In the genomic region with DNA sequence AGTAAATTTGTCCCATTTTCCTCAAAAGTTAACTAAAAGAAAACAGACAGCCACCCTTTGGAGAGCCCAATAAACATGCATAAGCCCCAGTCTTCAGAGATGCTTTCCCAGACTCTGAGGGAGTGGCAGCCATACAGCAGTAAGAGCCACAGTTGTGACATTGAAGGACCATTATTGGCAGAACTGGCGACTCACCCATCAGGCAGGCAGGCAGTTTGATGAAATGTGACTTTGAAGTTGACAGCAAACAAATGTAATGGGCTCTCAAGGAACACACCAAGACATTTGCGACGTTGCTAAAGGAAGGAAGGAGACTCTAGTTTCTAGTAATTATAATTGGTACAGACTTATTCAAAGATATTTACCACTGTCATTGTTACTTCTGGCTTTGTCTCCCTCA, we compare ENCODE assay signal across 31 cellular contexts.
"Had no signal": no experiment of that assay in that cellular context is flagged by ENCODE, and none has a peak within 500 bp of the region (broad histone marks: within the 10 kb centered on the region; RNA-seq: fewer than 3 reads in every experiment).

No MANE protein-coding gene starts in this region.

- H3K4me3 ChIP-seq: esophagus muscularis mucosa, gastrocnemius medialis, heart left ventricle had no signal

- H3K27me3 Mint-ChIP-seq: activated CD4-positive, alpha-beta memory T cell treated with anti-CD3 and anti-CD28 coated beads, Interleukin-2, amount 10 ng/mL, durations not matched to agents 7 days and 5 days; activated CD4-positive, alpha-beta T cell treated with anti-CD3 and anti-CD28 coated beads, Interleukin-2, amount 10 ng/mL, durations not matched to agents 7 days and 5 days; central memory CD8-positive, alpha-beta T cell; effector memory CD8-positive, alpha-beta T cell had no signal

- ATAC-seq: activated T-helper 17 cell treated with anti-CD3 and anti-CD28 coated beads, Interleukin-2, amount 50 U/mL, for 72 hours; effector memory CD8-positive, alpha-beta T cell; foreskin keratinocyte; gastrocnemius medialis; heart left ventricle; WTC11 had no signal

- H3K36me3 Mint-ChIP-seq: activated naive CD8-positive, alpha-beta T cell; WTC11 had no signal

- H3K4me3 Mint-ChIP-seq: activated CD4-positive, alpha-beta memory T cell treated with anti-CD3 and anti-CD28 coated beads, Interleukin-2, amount 10 ng/mL, durations not matched to agents 7 days and 5 days; activated CD4-positive, alpha-beta T cell treated with anti-CD3 and anti-CD28 coated beads, Interleukin-2, amount 10 ng/mL, durations not matched to agents 7 days and 5 days; activated naive CD8-positive, alpha-beta T cell; activated T-cell treated with anti-CD3 and anti-CD28 coated beads, Interleukin-2, amount 50 U/mL, for 24 hours; activated T-helper 17 cell treated with anti-CD3 and anti-CD28 coated beads, Interleukin-2, amount 50 U/mL, for 72 hours; central memory CD8-positive, alpha-beta T cell; effector memory CD8-positive, alpha-beta T cell; WTC11 had no signal

- H3K27me3 ChIP-seq: brain microvascular endothelial cell, esophagus muscularis mucosa, gastrocnemius medialis, heart left ventricle had no signal

- H3K27ac ChIP-seq: brain microvascular endothelial cell, esophagus muscularis mucosa, foreskin keratinocyte, gastrocnemius medialis, heart left ventricle, VCaP had no signal

- H3K9me3 Mint-ChIP-seq: activated CD4-positive, alpha-beta memory T cell treated with anti-CD3 and anti-CD28 coated beads, Interleukin-2, amount 10 ng/mL, durations not matched to agents 7 days and 5 days; activated CD4-positive, alpha-beta T cell treated with anti-CD3 and anti-CD28 coated beads, Interleukin-2, amount 10 ng/mL, durations not matched to agents 7 days and 5 days; activated T-cell treated with anti-CD3 and anti-CD28 coated beads, Interleukin-2, amount 50 U/mL, for 24 hours; activated T-helper 17 cell treated with anti-CD3 and anti-CD28 coated beads, Interleukin-2, amount 50 U/mL, for 72 hours; WTC11 had no signal

- H3K4me1 Mint-ChIP-seq: activated CD4-positive, alpha-beta memory T cell treated with anti-CD3 and anti-CD28 coated beads, Interleukin-2, amount 10 ng/mL, durations not matched to agents 7 days and 5 days; activated CD4-positive, alpha-beta T cell treated with anti-CD3 and anti-CD28 coated beads, Interleukin-2, amount 10 ng/mL, durations not matched to agents 7 days and 5 days; activated T-helper 17 cell treated with anti-CD3 and anti-CD28 coated beads, Interleukin-2, amount 50 U/mL, for 72 hours; central memory CD8-positive, alpha-beta T cell had no signal

- DNase-seq: activated CD4-positive, alpha-beta memory T cell treated with anti-CD3 and anti-CD28 coated beads, Interleukin-2, amount 10 ng/mL, durations not matched to agents 7 days and 5 days; activated CD4-positive, alpha-beta T cell treated with anti-CD3 and anti-CD28 coated beads for 1 hour; activated CD4-positive, alpha-beta T cell treated with anti-CD3 and anti-CD28 coated beads for 4 hours; activated CD4-positive, alpha-beta T cell treated with anti-CD3 and anti-CD28 coated beads, Interleukin-2, amount 10 ng/mL, durations not matched to agents 7 days and 5 days; activated CD4-positive, alpha-beta T cell treated with anti-CD3 and anti-CD28 coated beads, Interleukin-2, amount 50 U/mL, for 4 hours; activated CD8-positive, alpha-beta memory T cell treated with anti-CD3 and anti-CD28 coated beads, Interleukin-2, amount 50 U/mL, for 48 hours; activated effector memory CD4-positive, alpha-beta T cell treated with Interleukin-2 at 50 U/mL for 16 hours; activated gamma-delta T cell treated with Interleukin-2 at 50 U/mL for 16 hours; activated naive CD4-positive, alpha-beta T cell treated with anti-CD3 and anti-CD28 coated beads, Interleukin-2, amount 50 U/mL, for 16 hours; activated naive CD4-positive, alpha-beta T cell treated with Interleukin-2 at 50 U/mL for 16 hours; activated T-cell treated with anti-CD3 and anti-CD28 coated beads for 4 hours; activated T-cell treated with anti-CD3 and anti-CD28 coated beads, Interleukin-2, amount 50 U/mL, for 24 hours; amniotic stem cell; anterior cingulate cortex; brain microvascular endothelial cell; cortex of kidney; dermis blood vessel endothelial cell; effector CD4-positive, alpha-beta T cell; effector memory CD8-positive, alpha-beta T cell; erythroblast; foreskin keratinocyte; gastrocnemius medialis; glutamatergic neuron; heart left ventricle; T-helper 2 cell had no signal

- H3K4me1 ChIP-seq: foreskin keratinocyte, gastrocnemius medialis had no signal

- H3K36me3 ChIP-seq: brain microvascular endothelial cell, esophagus muscularis mucosa, gastrocnemius medialis, heart left ventricle had no signal

- H3K9me3 ChIP-seq: esophagus muscularis mucosa, gastrocnemius medialis, heart left ventricle had no signal
